Comparison of ENCODE assay signal across 2 cellular contexts in the genomic region with DNA sequence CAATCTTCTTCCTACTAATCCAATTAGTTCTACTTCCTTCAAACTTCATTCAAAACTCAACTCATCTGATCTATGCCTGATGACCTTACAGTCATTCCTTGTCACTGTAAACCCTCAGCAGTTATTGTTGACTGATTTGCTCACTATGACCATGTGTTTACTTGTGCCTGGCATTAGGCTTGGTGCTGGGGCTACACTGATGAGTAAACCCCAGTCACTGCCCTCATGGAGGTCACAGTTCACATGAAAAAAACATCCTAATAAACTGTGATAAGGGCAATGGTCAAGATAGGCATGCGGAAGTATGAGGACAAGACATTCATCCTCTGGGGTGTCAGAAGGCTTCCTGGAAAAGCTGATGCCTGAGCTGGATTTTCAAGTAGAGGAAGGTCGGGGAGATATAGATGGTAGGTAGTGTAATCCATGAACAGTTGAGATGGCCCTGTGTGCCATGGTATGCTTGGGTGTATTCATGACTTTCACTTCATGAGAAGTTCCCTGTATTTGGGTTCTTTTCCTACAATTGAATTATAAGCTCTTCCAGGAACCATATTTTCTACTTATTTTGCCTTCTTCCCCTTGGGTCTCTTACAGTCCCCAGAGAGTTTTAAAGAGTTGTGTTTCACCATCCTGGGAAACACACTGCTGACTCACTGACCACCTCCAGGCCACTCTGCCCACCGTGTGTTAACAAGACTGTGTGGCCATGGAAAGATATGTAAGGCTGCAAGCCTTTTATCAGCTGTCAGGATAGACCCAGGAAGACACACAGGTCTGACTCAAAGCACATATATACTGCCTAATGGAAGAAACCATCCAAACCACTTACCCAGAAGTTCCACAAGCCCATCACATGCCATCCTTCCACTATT.
TF ChIP-seq lines count a peak whose summit lies in the region.

No MANE protein-coding gene starts in this region.

TF ChIP-seq in endothelial cell of umbilical vein, 7 proteins besides CTCF, POLR2A, EP300 and RAD21 (continued from another document):
- TF ChIP-seq, protein P1, sequence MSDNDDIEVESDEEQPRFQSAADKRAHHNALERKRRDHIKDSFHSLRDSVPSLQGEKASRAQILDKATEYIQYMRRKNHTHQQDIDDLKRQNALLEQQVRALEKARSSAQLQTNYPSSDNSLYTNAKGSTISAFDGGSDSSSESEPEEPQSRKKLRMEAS (IDR thresholded peaks at IDR 0.05; ENCODE audit: insufficient read depth, insufficient read length) = no peak
- TF ChIP-seq GATA2 (IDR thresholded peaks at IDR 0.05; ENCODE audit: insufficient read depth, insufficient read length, low read depth, low read length) (peak; percentile 81), EZH2 (IDR thresholded peaks at IDR 0.05; ENCODE audit: borderline replicate concordance, low read depth, low read length, severe bottlenecking) (no peak), POLR2AphosphoS5 (IDR thresholded peaks at IDR 0.05; ENCODE audit: insufficient read depth, low read depth, low read length) (peak; percentile 65), MYC (IDR thresholded peaks at IDR 0.05; ENCODE audit: low read depth, low read length) (no peak), FOS (IDR thresholded peaks at IDR 0.05; ENCODE audit: borderline replicate concordance, insufficient read depth, low read length) (peak; percentile 75)

TF ChIP-seq in GM23338, 12 proteins besides CTCF, POLR2A, EP300 and RAD21 (continued from another document):
- TF ChIP-seq, protein P2, sequence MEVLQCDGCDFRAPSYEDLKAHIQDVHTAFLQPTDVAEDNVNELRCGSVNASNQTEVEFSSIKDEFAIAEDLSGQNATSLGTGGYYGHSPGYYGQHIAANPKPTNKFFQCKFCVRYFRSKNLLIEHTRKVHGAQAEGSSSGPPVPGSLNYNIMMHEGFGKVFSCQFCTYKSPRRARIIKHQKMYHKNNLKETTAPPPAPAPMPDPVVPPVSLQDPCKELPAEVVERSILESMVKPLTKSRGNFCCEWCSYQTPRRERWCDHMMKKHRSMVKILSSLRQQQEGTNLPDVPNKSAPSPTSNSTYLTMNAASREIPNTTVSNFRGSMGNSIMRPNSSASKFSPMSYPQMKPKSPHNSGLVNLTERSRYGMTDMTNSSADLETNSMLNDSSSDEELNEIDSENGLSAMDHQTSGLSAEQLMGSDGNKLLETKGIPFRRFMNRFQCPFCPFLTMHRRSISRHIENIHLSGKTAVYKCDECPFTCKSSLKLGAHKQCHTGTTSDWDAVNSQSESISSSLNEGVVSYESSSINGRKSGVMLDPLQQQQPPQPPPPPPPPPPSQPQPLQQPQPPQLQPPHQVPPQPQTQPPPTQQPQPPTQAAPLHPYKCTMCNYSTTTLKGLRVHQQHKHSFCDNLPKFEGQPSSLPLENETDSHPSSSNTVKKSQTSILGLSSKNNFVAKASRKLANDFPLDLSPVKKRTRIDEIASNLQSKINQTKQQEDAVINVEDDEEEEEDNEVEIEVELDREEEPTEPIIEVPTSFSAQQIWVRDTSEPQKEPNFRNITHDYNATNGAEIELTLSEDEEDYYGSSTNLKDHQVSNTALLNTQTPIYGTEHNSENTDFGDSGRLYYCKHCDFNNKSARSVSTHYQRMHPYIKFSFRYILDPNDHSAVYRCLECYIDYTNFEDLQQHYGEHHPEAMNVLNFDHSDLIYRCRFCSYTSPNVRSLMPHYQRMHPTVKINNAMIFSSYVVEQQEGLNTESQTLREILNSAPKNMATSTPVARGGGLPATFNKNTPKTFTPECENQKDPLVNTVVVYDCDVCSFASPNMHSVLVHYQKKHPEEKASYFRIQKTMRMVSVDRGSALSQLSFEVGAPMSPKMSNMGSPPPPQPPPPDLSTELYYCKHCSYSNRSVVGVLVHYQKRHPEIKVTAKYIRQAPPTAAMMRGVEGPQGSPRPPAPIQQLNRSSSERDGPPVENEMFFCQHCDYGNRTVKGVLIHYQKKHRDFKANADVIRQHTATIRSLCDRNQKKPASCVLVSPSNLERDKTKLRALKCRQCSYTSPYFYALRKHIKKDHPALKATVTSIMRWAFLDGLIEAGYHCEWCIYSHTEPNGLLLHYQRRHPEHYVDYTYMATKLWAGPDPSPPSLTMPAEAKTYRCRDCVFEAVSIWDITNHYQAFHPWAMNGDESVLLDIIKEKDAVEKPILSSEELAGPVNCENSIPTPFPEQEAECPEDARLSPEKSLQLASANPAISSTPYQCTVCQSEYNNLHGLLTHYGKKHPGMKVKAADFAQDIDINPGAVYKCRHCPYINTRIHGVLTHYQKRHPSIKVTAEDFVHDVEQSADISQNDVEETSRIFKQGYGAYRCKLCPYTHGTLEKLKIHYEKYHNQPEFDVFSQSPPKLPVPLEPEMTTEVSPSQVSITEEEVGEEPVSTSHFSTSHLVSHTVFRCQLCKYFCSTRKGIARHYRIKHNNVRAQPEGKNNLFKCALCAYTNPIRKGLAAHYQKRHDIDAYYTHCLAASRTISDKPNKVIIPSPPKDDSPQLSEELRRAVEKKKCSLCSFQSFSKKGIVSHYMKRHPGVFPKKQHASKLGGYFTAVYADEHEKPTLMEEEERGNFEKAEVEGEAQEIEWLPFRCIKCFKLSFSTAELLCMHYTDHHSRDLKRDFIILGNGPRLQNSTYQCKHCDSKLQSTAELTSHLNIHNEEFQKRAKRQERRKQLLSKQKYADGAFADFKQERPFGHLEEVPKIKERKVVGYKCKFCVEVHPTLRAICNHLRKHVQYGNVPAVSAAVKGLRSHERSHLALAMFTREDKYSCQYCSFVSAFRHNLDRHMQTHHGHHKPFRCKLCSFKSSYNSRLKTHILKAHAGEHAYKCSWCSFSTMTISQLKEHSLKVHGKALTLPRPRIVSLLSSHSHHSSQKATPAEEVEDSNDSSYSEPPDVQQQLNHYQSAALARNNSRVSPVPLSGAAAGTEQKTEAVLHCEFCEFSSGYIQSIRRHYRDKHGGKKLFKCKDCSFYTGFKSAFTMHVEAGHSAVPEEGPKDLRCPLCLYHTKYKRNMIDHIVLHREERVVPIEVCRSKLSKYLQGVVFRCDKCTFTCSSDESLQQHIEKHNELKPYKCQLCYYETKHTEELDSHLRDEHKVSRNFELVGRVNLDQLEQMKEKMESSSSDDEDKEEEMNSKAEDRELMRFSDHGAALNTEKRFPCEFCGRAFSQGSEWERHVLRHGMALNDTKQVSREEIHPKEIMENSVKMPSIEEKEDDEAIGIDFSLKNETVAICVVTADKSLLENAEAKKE (CRISPR knock-in tag; IDR thresholded peaks at IDR 0.05) = no peak
